Comparison of ENCODE assay signal across 12 cellular contexts in the genomic region with DNA sequence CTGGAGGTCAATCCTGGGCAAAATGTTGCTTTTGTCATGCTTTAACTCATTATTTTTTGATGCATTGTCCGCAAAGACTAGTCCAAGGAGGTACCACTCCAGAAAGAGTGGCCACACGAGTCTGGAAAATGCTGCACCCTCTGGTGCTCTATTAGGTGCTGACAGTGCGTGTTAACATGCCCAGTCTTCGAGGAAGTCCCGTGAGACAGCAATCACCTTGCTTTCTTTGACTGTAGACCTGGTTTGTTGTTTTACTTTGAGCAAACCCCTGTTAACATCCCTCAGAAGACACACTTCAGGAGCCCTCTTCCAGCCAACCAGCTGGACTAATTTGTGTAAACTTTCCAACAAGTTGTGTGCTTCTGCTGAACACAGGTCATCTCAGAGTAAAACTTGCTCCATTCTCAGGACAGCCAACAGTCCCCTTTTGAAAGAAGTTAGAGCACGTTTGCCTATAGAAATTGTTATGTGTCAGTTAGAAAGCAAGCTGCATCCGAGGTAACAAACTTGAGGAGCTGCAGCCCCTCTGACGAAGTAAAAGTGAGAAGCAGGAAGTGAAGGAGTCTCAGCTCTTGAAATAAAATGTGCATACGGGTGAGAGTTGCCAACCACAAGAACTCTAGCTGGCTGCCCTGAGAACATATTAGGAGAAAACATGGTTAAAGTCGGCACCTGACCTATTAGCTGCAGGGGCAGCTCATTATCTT.
DNase-seq lines count a peak whose midpoint lies in the region; ATAC-seq and TF ChIP-seq lines count a peak whose summit lies in the region.
"Had no signal": no experiment of that assay in that cellular context is flagged by ENCODE, and none has a peak within 500 bp of the region (broad histone marks: within the 10 kb centered on the region; RNA-seq: fewer than 3 reads in every experiment).

No MANE protein-coding gene starts in this region.

- DNase-seq in GM12865 (ENCODE audit: low read depth) (peak; percentile 53), immature natural killer cell (peak; percentile 70 to 75 (median 75)), middle frontal gyrus (ENCODE audit: extremely low spot score, low spot score) (no peak), NCI-H2107 (lab: John Stamatoyannopoulos, UW) (no peak)
- DNase-seq: EL, heart left ventricle, NCI-H510A had no signal

- ATAC-seq in GM18907 (IDR thresholded peaks at IDR 0.05; ENCODE audit: unreplicated experiment) (no peak), GM18502 (IDR thresholded peaks at IDR 0.05; ENCODE audit: poor library complexity, unreplicated experiment) (no peak)

- peak overlapping the region; percentile 2 for H3K4me3 Mint-ChIP-seq in T-helper 1 cell treated with Interleukin-12 subunit alpha and Interleukin-12 subunit beta and Interleukin-4 antibody, amounts not matched to agents 30 μg/mL and 1 μg/mL, for 36 hours
- H3K4me3 Mint-ChIP-seq in immature natural killer cell, result peak overlapping the region; percentile 62 to 79 (median 75)

- H3K27ac Mint-ChIP-seq in T-helper 1 cell treated with Interleukin-12 subunit alpha and Interleukin-12 subunit beta and Interleukin-4 antibody, amounts not matched to agents 30 μg/mL and 1 μg/mL, for 36 hours, result no peak overlapping the region
- H3K27ac Mint-ChIP-seq in immature natural killer cell, result peak overlapping the region; percentile 84 to 94 (median 88)

- peaks cover 28% of the 10 kb centered on the region for H3K4me1 Mint-ChIP-seq in T-helper 1 cell treated with Interleukin-12 subunit alpha and Interleukin-12 subunit beta and Interleukin-4 antibody, amounts not matched to agents 30 μg/mL and 1 μg/mL, for 36 hours (ENCODE audit: low read depth)
- peaks cover 60 to 62% of the 10 kb centered on the region in 2 donors for H3K4me1 Mint-ChIP-seq in immature natural killer cell

- TF ChIP-seq CTCF in C4-2B (conservative IDR thresholded peaks at IDR 0.05) (no peak), GM12865 (IDR thresholded peaks at IDR 0.05; ENCODE audit: insufficient read depth, low read depth, low read length, missing control alignments) (no peak)

- no peak overlapping the region for H3K4me3 ChIP-seq in GM12865 (ENCODE audit: low read depth, low read length)
- H3K4me3 ChIP-seq: HAP-1, heart left ventricle had no signal

- peaks cover 7% of the 10 kb centered on the region for H3K36me3 Mint-ChIP-seq in T-helper 1 cell treated with Interleukin-12 subunit alpha and Interleukin-12 subunit beta and Interleukin-4 antibody, amounts not matched to agents 30 μg/mL and 1 μg/mL, for 36 hours (ENCODE audit: low read depth)
- peaks cover 0 to 9% (median 3%) of the 10 kb centered on the region in 3 donors for H3K36me3 Mint-ChIP-seq in immature natural killer cell

- H3K27me3 Mint-ChIP-seq in T-helper 1 cell treated with Interleukin-12 subunit alpha and Interleukin-12 subunit beta and Interleukin-4 antibody, amounts not matched to agents 30 μg/mL and 1 μg/mL, for 36 hours (ENCODE audit: low read depth), result peaks cover 36% of the 10 kb centered on the region
- peaks cover 2 to 7% (median 3%) of the 10 kb centered on the region in 3 donors for H3K27me3 Mint-ChIP-seq in immature natural killer cell (ENCODE audit: low read depth in 3 of 3)

- H3K27ac ChIP-seq in C4-2B, result peak overlapping the region; percentile 8; the same call in 1 of the 2 replicates

- no peaks in the 10 kb centered on the region for H3K9me3 Mint-ChIP-seq in T-helper 1 cell treated with Interleukin-12 subunit alpha and Interleukin-12 subunit beta and Interleukin-4 antibody, amounts not matched to agents 30 μg/mL and 1 μg/mL, for 36 hours
- no peaks in the 10 kb centered on the region for H3K9me3 Mint-ChIP-seq in immature natural killer cell

Comparison
In these comparisons a context has a peak if more than half of its experiments do, and no peak if none do; other contexts are left out.
1. DNase-seq: peak in GM12865 (single experiment) and immature natural killer cell (3 of 3); none in middle frontal gyrus (single experiment) and NCI-H2107 (single experiment).